Comparison of ENCODE assay signal across 1 cellular context in genomic region chr21:29430030-29430429, GRCh38.
TF ChIP-seq lines count a peak whose summit lies in the region.

No MANE protein-coding gene starts in this region.

TF ChIP-seq in WTC11, 78 proteins besides CTCF, POLR2A, EP300 and RAD21 (continued from another document):
- TF ChIP-seq, protein P1, sequence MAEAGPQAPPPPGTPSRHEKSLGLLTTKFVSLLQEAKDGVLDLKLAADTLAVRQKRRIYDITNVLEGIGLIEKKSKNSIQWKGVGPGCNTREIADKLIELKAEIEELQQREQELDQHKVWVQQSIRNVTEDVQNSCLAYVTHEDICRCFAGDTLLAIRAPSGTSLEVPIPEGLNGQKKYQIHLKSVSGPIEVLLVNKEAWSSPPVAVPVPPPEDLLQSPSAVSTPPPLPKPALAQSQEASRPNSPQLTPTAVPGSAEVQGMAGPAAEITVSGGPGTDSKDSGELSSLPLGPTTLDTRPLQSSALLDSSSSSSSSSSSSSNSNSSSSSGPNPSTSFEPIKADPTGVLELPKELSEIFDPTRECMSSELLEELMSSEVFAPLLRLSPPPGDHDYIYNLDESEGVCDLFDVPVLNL (CRISPR knock-in tag; IDR thresholded peaks at IDR 0.05; ENCODE audit: borderline replicate concordance, low read depth): no peak
- TF ChIP-seq PREB (CRISPR knock-in tag; IDR thresholded peaks at IDR 0.05; ENCODE audit: borderline replicate concordance) (no peak), JAZF1 (CRISPR knock-in tag; IDR thresholded peaks at IDR 0.05) (no peak), ZNF121 (CRISPR knock-in tag; IDR thresholded peaks at IDR 0.05) (no peak), GABPB1 (CRISPR knock-in tag; IDR thresholded peaks at IDR 0.05) (no peak), FOXP1 (CRISPR knock-in tag; IDR thresholded peaks at IDR 0.05; ENCODE audit: borderline replicate concordance) (no peak), ETV6 (CRISPR knock-in tag; IDR thresholded peaks at IDR 0.05) (no peak), PRRX2 (CRISPR knock-in tag; IDR thresholded peaks at IDR 0.05) (no peak), E2F1 (CRISPR knock-in tag; IDR thresholded peaks at IDR 0.05) (no peak), USF1 (CRISPR knock-in tag; IDR thresholded peaks at IDR 0.05) (no peak), ZNF416 (CRISPR knock-in tag; IDR thresholded peaks at IDR 0.05) (no peak)
- TF ChIP-seq, protein P2, sequence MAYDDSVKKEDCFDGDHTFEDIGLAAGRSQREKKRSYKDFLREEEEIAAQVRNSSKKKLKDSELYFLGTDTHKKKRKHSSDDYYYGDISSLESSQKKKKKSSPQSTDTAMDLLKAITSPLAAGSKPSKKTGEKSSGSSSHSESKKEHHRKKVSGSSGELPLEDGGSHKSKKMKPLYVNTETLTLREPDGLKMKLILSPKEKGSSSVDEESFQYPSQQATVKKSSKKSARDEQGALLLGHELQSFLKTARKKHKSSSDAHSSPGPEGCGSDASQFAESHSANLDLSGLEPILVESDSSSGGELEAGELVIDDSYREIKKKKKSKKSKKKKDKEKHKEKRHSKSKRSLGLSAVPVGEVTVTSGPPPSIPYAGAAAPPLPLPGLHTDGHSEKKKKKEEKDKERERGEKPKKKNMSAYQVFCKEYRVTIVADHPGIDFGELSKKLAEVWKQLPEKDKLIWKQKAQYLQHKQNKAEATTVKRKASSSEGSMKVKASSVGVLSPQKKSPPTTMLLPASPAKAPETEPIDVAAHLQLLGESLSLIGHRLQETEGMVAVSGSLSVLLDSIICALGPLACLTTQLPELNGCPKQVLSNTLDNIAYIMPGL (CRISPR knock-in tag; IDR thresholded peaks at IDR 0.05): no peak
- TF ChIP-seq, protein P3, sequence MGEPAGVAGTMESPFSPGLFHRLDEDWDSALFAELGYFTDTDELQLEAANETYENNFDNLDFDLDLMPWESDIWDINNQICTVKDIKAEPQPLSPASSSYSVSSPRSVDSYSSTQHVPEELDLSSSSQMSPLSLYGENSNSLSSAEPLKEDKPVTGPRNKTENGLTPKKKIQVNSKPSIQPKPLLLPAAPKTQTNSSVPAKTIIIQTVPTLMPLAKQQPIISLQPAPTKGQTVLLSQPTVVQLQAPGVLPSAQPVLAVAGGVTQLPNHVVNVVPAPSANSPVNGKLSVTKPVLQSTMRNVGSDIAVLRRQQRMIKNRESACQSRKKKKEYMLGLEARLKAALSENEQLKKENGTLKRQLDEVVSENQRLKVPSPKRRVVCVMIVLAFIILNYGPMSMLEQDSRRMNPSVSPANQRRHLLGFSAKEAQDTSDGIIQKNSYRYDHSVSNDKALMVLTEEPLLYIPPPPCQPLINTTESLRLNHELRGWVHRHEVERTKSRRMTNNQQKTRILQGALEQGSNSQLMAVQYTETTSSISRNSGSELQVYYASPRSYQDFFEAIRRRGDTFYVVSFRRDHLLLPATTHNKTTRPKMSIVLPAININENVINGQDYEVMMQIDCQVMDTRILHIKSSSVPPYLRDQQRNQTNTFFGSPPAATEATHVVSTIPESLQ (CRISPR knock-in tag; IDR thresholded peaks at IDR 0.05): no peak
- TF ChIP-seq, protein P4, sequence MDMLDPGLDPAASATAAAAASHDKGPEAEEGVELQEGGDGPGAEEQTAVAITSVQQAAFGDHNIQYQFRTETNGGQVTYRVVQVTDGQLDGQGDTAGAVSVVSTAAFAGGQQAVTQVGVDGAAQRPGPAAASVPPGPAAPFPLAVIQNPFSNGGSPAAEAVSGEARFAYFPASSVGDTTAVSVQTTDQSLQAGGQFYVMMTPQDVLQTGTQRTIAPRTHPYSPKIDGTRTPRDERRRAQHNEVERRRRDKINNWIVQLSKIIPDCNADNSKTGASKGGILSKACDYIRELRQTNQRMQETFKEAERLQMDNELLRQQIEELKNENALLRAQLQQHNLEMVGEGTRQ (CRISPR knock-in tag; IDR thresholded peaks at IDR 0.05): no peak
